ENCODE assay signal across 10 cellular contexts in genomic region chr12:104477812-104478388, GRCh38. TPM values are rescaled to one million over a fixed set of nuclear protein-coding genes. Genes with fewer than 3 reads are reported as not detected.
DNase-seq lines count a peak whose midpoint lies in the region; ATAC-seq and TF ChIP-seq lines count a peak whose summit lies in the region.
"Had no signal": no experiment of that assay in that cellular context is flagged by ENCODE, and none has a peak within 500 bp of the region (broad histone marks: within the 10 kb centered on the region; RNA-seq: fewer than 3 reads in every experiment).

No MANE protein-coding gene starts in this region.

- peaks cover 16% of the 10 kb centered on the region for H3K36me3 Mint-ChIP-seq in CD8-positive, alpha-beta T cell
- H3K36me3 Mint-ChIP-seq in memory B cell: peaks cover 13% of the 10 kb centered on the region

- peak; percentile 43 for ATAC-seq in CD8-positive, alpha-beta T cell
- peak; percentile 21 for ATAC-seq in HG03521 (IDR thresholded peaks at IDR 0.05; ENCODE audit: unreplicated experiment)
- peak; percentile 20 for ATAC-seq in memory B cell (ENCODE audit: low read depth)

- DNase-seq in CD8-positive, alpha-beta T cell: no peak
- DNase-seq in UCSD-AML1 (lab: John Stamatoyannopoulos, UW; ENCODE audit: unreplicated experiment): peak; percentile 49
- no peak for DNase-seq in memory B cell (ENCODE audit: low spot score in 2 of 2)
- DNase-seq in stimulated activated CD4-positive, alpha-beta T cell treated with anti-CD3 and anti-CD28 coated beads, Interleukin-15, amount 100 ng/mL, for 24 hours: no peak
- no peak for DNase-seq in superior temporal gyrus (ENCODE audit: extremely low spot score)
- no peak for DNase-seq in ureter (ENCODE audit: low spot score)
- DNase-seq in WERI-Rb-1: no peak
- DNase-seq: left cardiac atrium, retina had no signal

- H3K4me1 Mint-ChIP-seq in CD8-positive, alpha-beta T cell (ENCODE audit: low read depth): peaks cover 87% of the 10 kb centered on the region
- H3K4me1 Mint-ChIP-seq in memory B cell: peaks cover 74% of the 10 kb centered on the region

- no peaks in the 10 kb centered on the region for H3K27me3 ChIP-seq in CD8-positive, alpha-beta T cell (ENCODE audit: insufficient read depth, low read length)
- no peaks in the 10 kb centered on the region for H3K27me3 ChIP-seq in WERI-Rb-1 (ENCODE audit: insufficient read depth, low read depth, severe bottlenecking)

- H3K27ac Mint-ChIP-seq in CD8-positive, alpha-beta T cell: peak overlapping the region; percentile 93
- peak overlapping the region; percentile 87 for H3K27ac Mint-ChIP-seq in memory B cell

- H3K36me3 ChIP-seq in CD8-positive, alpha-beta T cell (ENCODE audit: insufficient read depth, low read length): no peaks in the 10 kb centered on the region
- no peaks in the 10 kb centered on the region for H3K36me3 ChIP-seq in WERI-Rb-1

- no peaks in the 10 kb centered on the region for H3K9me3 Mint-ChIP-seq in CD8-positive, alpha-beta T cell
- H3K9me3 Mint-ChIP-seq in memory B cell: peaks cover 2% of the 10 kb centered on the region

- TF ChIP-seq CTCF in CD8-positive, alpha-beta T cell (IDR thresholded peaks at IDR 0.05): no peak
- TF ChIP-seq CTCF in WERI-Rb-1 (IDR thresholded peaks at IDR 0.05; ENCODE audit: low read depth, low read length): no peak

- intact Hi-C loops in CD8-positive, alpha-beta T cell (cut with DNase I, micrococcal nuclease): loop anchor here (1.0 to 2.0 kb wide), 2 partner anchors 15 to 19 kb away; no protein-coding TSS in a partner anchor

- POLR2A ChIA-PET in CD8-positive, alpha-beta T cell (lab: Charles Lee): interaction anchor here (0.7 to 2.8 kb wide), 7 partner anchors 18 to 41 kb away, joined by 3 to 25 read pairs (median 4); partner anchors contain the start of gene CHST11

- CTCF ChIA-PET in CD8-positive, alpha-beta T cell (lab: Charles Lee): interaction anchor here (0.9 to 1.6 kb wide), 5 partner anchors 14 to 177 kb away, joined by 3 to 4 read pairs (median 3); no protein-coding TSS in a partner anchor

- peaks cover 80% of the 10 kb centered on the region for H3K4me1 ChIP-seq in CD8-positive, alpha-beta T cell (ENCODE audit: insufficient read depth, low read length)

- peak overlapping the region; percentile 85 for H3K4me3 Mint-ChIP-seq in CD8-positive, alpha-beta T cell
- peak overlapping the region; percentile 85 for H3K4me3 Mint-ChIP-seq in memory B cell

- H3K4me3 ChIP-seq in CD8-positive, alpha-beta T cell (ENCODE audit: low read depth, low read length): peak overlapping the region; percentile 43
- no peak overlapping the region for H3K4me3 ChIP-seq in WERI-Rb-1 (ENCODE audit: low read depth, low read length)

- H3K9me3 ChIP-seq in CD8-positive, alpha-beta T cell (ENCODE audit: low read length): no peaks in the 10 kb centered on the region
- H3K9me3 ChIP-seq in WERI-Rb-1 (ENCODE audit: severe bottlenecking): no peaks in the 10 kb centered on the region

- H3K27me3 Mint-ChIP-seq in CD8-positive, alpha-beta T cell (ENCODE audit: low read depth): no peaks in the 10 kb centered on the region
- no peaks in the 10 kb centered on the region for H3K27me3 Mint-ChIP-seq in memory B cell

- H3K27ac ChIP-seq in CD8-positive, alpha-beta T cell (ENCODE audit: low read depth, low read length): peak overlapping the region; percentile 45
- no peak overlapping the region for H3K27ac ChIP-seq in WERI-Rb-1

RNA-seq across cellular contexts. Expression of gene CHST11, which starts 21.2 kb away (rescaled TPM):
- 10 to 100 TPM; 29.1 to 35.5 TPM for total RNA-seq in CD8-positive, alpha-beta T cell
- 10.8 TPM for total RNA-seq in ureter
